ENCODE assay signal across 9 cellular contexts in genomic region chr3:51955893-51956770, GRCh38. TPM values are rescaled to one million over a fixed set of nuclear protein-coding genes. Genes with fewer than 3 reads are reported as not detected.
A peak's percentile ranks its signal among the peaks of the same experiment; 100 is the strongest.
DNase-seq lines count a peak whose midpoint lies in the region; ATAC-seq and TF ChIP-seq lines count a peak whose summit lies in the region.
"Had no signal": no experiment of that assay in that cellular context is flagged by ENCODE, and none has a peak within 500 bp of the region (broad histone marks: within the 10 kb centered on the region; RNA-seq: fewer than 3 reads in every experiment).

No MANE protein-coding gene starts in this region.

- H3K36me3 ChIP-seq in RWPE2 (ENCODE audit: low read depth) (no peaks in the 10 kb centered on the region), kidney epithelial cell (ENCODE audit: control insufficient read depth, insufficient read depth, low read length) (peaks cover 2% of the 10 kb centered on the region)

- peaks cover 8% of the 10 kb centered on the region for H3K4me1 ChIP-seq in RWPE2 (ENCODE audit: insufficient read depth, poor library complexity, severe bottlenecking)

- peak overlapping the region; percentile 10 for H3K27ac ChIP-seq in RWPE2 (ENCODE audit: poor library complexity, severe bottlenecking)

- TF ChIP-seq CTCF in GM12864 (IDR thresholded peaks at IDR 0.05; ENCODE audit: low read depth, low read length, missing control alignments) = peak; percentile 52
- TF ChIP-seq CTCF in RWPE2 (IDR thresholded peaks at IDR 0.05; ENCODE audit: poor library complexity, severe bottlenecking) = peak; percentile 64
- TF ChIP-seq CTCF in choroid plexus epithelial cell (conservative IDR thresholded peaks at IDR 0.05; ENCODE audit: low read depth, low read length) = peak; percentile 55
- peak; percentile 63 for TF ChIP-seq CTCF in kidney epithelial cell (IDR thresholded peaks at IDR 0.05; ENCODE audit: insufficient read depth, low read length, poor library complexity, severe bottlenecking)

- H3K9me3 ChIP-seq in RWPE2 (ENCODE audit: severe bottlenecking) = no peaks in the 10 kb centered on the region

- DNase-seq in GM12864 (ENCODE audit: low read depth) (no peak), RWPE2 (ENCODE audit: low spot score) (peak; percentile 82), choroid plexus epithelial cell (ENCODE audit: low read depth) (peak; percentile 55), kidney epithelial cell (ENCODE audit: low read depth) (no peak)
- peak; percentile 37 for DNase-seq in stimulated activated CD4-positive, alpha-beta T cell treated with anti-CD3 and anti-CD28 coated beads, Interleukin-4, amount 100 ng/mL, for 24 hours

- ATAC-seq in RWPE2 (ENCODE audit: low read depth) = peak; percentile 77
- ATAC-seq in HG03159 (IDR thresholded peaks at IDR 0.05; ENCODE audit: unreplicated experiment) = no peak
- ATAC-seq in HG03280 (IDR thresholded peaks at IDR 0.05; ENCODE audit: unreplicated experiment) = no peak
- ATAC-seq in GM19035 (IDR thresholded peaks at IDR 0.05; ENCODE audit: unreplicated experiment) = no peak

- H3K27me3 ChIP-seq in RWPE2 (ENCODE audit: insufficient read depth, poor library complexity, severe bottlenecking) (no peaks in the 10 kb centered on the region), kidney epithelial cell (ENCODE audit: control insufficient read depth, insufficient read depth, low read length) (peaks cover 11% of the 10 kb centered on the region)

- H3K4me3 ChIP-seq in GM12864 (ENCODE audit: low read depth, low read length) (no peak overlapping the region), RWPE2 (ENCODE audit: severe bottlenecking) (peak overlapping the region; percentile 11), choroid plexus epithelial cell (ENCODE audit: low read depth, low read length) (peak overlapping the region; percentile 37), kidney epithelial cell (ENCODE audit: low read depth, low read length) (peak overlapping the region; percentile 20)

RNA-seq across cellular contexts. Expression of gene GPR62, which starts 1.0 kb away (rescaled TPM):
- not detected in 2 replicates for total RNA-seq in kidney epithelial cell
- total RNA-seq: NCI-H460 had no signal

RNA-seq across cellular contexts. Expression of gene PCBP4, which starts 11.1 kb away (rescaled TPM):
- total RNA-seq in kidney epithelial cell = 123 and 144 TPM in 2 replicates

RNA-seq across cellular contexts. Expression of gene PARP3, which starts 14.0 kb away (rescaled TPM):
- total RNA-seq in kidney epithelial cell = 22.5 and 30.9 TPM in 2 replicates

RNA-seq across cellular contexts. Expression of gene RRP9, which starts 14.4 kb away (rescaled TPM):
- total RNA-seq in kidney epithelial cell = 43.2 and 49.4 TPM in 2 replicates

RNA-seq across cellular contexts. Expression of gene ABHD14B, which starts 17.7 kb away (rescaled TPM):
- 36.3 and 50.5 TPM in 2 replicates for total RNA-seq in kidney epithelial cell

Comparison
In these comparisons a context has a peak if more than half of its experiments do, and no peak if none do; other contexts are left out.
1. DNase-seq: peak in RWPE2 (single experiment), choroid plexus epithelial cell (single experiment) and stimulated activated CD4-positive, alpha-beta T cell treated with anti-CD3 and anti-CD28 coated beads, Interleukin-4, amount 100 ng/mL, for 24 hours (single experiment); none in GM12864 (single experiment) and kidney epithelial cell (single experiment).
2. Peak in every context shown above with its lines, with median percentiles within 50 percentile points of each other: CTCF ChIP-seq.